ENCODE assay signal across 10 cellular contexts in the genomic region with DNA sequence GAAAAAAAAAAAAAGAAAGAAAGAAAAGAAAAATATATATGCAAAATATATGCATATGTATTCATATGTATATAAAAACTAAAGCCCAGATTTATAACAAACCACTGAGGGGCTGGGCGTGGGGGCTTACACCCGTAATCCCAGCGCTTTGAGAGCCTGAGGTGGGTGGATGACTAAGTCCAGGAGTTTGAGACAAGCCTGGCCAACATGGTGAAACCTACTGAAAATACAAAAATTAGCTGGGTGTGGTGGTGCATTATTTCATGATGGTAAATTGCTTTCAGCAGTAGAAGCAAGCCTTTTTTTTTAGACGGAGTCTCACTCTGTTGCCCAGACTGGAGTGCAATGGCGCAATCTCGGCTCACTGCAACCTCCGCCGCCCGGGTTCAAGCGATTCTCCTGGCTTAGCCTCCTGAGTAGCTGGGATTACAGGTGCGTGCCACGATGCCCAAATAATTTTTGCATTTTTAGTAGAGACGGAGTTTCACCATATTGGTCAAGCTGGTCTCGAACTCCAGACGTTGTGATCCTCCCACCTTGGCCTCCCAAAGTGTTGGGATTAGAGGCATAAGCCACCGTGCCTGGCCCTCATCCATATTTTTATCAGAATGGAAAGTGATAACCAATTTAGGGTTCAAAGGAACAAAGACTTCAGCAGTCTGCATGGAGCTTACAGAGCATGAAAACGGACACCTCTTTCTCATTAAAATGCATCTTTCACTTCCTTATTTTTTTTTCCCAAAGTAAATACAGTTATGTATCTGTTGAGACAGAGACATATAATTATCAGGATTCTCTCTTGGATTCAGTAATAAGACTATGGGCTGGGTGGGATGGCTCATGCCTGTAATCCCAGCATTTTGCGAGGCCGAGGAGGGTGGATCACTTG. TPM values are rescaled to one million over a fixed set of nuclear protein-coding genes. Genes with fewer than 3 reads are reported as not detected.
DNase-seq lines count a peak whose midpoint lies in the region; ATAC-seq and TF ChIP-seq lines count a peak whose summit lies in the region.
"Had no signal": no experiment of that assay in that cellular context is flagged by ENCODE, and none has a peak within 500 bp of the region (broad histone marks: within the 10 kb centered on the region; RNA-seq: fewer than 3 reads in every experiment).

No MANE protein-coding gene starts in this region.

- intact Hi-C loops in breast epithelium (cut with DNase I; ENCODE audit: low total_unique reads), result loop anchor here (5.0 kb wide), 1 partner anchor 738 kb away; no protein-coding TSS in a partner anchor

- no peak overlapping the region; the same call in 1 of the 2 replicates for H3K4me3 ChIP-seq in GM12864 (ENCODE audit: low read depth, low read length)
- H3K4me3 ChIP-seq in Karpas-422 (ENCODE audit: low read length), result peak overlapping the region; percentile 62
- H3K4me3 ChIP-seq in breast epithelium, result no peak overlapping the region

- no peak overlapping the region for H3K27ac ChIP-seq in Karpas-422 (ENCODE audit: low read length)
- no peak overlapping the region for H3K27ac ChIP-seq in breast epithelium

- H2AFZ ChIP-seq in Karpas-422 (ENCODE audit: low read length), result peak overlapping the region; percentile 94

- peak overlapping the region; percentile 47 for H3K9ac ChIP-seq in Karpas-422 (ENCODE audit: low read length)

- H3K27me3 ChIP-seq in Karpas-422 (ENCODE audit: low read length) (no peaks in the 10 kb centered on the region), breast epithelium (no peaks in the 10 kb centered on the region)

- H3K4me1 ChIP-seq in Karpas-422 (ENCODE audit: low read length) (peaks cover 22% of the 10 kb centered on the region), breast epithelium (no peaks in the 10 kb centered on the region)

- H3K36me3 ChIP-seq in Karpas-422 (ENCODE audit: insufficient read depth, low read length) (no peaks in the 10 kb centered on the region), breast epithelium (no peaks in the 10 kb centered on the region)

- H3K4me2 ChIP-seq in Karpas-422 (ENCODE audit: low read depth, low read length, poor library complexity, severe bottlenecking), result peak overlapping the region; percentile 74

- no peak for TF ChIP-seq POLR2A in breast epithelium (IDR thresholded peaks at IDR 0.05)

- no peaks in the 10 kb centered on the region for H3K9me2 ChIP-seq in Karpas-422 (replicated peaks; ENCODE audit: insufficient read depth, low read length)

- H4K20me1 ChIP-seq in Karpas-422 (ENCODE audit: insufficient read depth, low read depth, low read length), result no peaks in the 10 kb centered on the region

- TF ChIP-seq CTCF in GM12864 (IDR thresholded peaks at IDR 0.05; ENCODE audit: low read depth, low read length, missing control alignments) (no peak), breast epithelium (IDR thresholded peaks at IDR 0.05) (no peak)

- ATAC-seq in GM19438 (IDR thresholded peaks at IDR 0.05; ENCODE audit: low read depth, unreplicated experiment) (peak; percentile 79), HG02885 (IDR thresholded peaks at IDR 0.05; ENCODE audit: poor library complexity, unreplicated experiment) (peak; percentile 82)
- ATAC-seq: HCT116 had no signal

- H3K9me3 ChIP-seq in Karpas-422 (ENCODE audit: low read length) (no peaks in the 10 kb centered on the region), breast epithelium (no peaks in the 10 kb centered on the region)

- no peaks in the 10 kb centered on the region for H3K79me2 ChIP-seq in Karpas-422 (ENCODE audit: low read length)

- DNase-seq in GM12864 (ENCODE audit: low read depth) (peak; percentile 15), Karpas-422 (peak; percentile 63), NCI-H2081 treated with DMSO at 0.1 percent for 48 hours (lab: John Stamatoyannopoulos, UW) (no peak), DMS153 treated with DMSO at 0.1 percent for 48 hours (lab: John Stamatoyannopoulos, UW; ENCODE audit: unreplicated experiment) (no peak), HuH-7.5 (ENCODE audit: low spot score) (no peak), breast epithelium (ENCODE audit: low spot score in 2 of 2) (no peak)
- DNase-seq: NCI-H748 treated with DMSO at 0.1 percent for 48 hours had no signal

RNA-seq across cellular contexts. Expression of gene MOB1B, which starts 27.7 kb away (rescaled TPM):
- total RNA-seq in Karpas-422 (2014; rRNA removed; shearing (Covaris generic); ENCODE audit: low replicate concordance), result 25.3 and 55.6 TPM in 2 replicates
- total RNA-seq in breast epithelium, result 10 to 100 TPM; 13.3 to 27.8 (median 15.1) TPM

RNA-seq across cellular contexts. Expression of gene GRSF1, which starts 34.8 kb away (rescaled TPM):
- total RNA-seq in Karpas-422 (2014; rRNA removed; shearing (Covaris generic); ENCODE audit: low replicate concordance), result 47.0 and 89.6 TPM in 2 replicates
- total RNA-seq in breast epithelium, result 10 to 100 TPM; 37.0 to 56.8 (median 55.0) TPM

Comparison
In these comparisons a context has a peak if more than half of its experiments do, and no peak if none do; other contexts are left out.
1. DNase-seq: peak in GM12864 (single experiment) and Karpas-422 (single experiment); none in NCI-H2081 treated with DMSO at 0.1 percent for 48 hours (single experiment), DMS153 treated with DMSO at 0.1 percent for 48 hours (single experiment), HuH-7.5 (single experiment) and breast epithelium (0 of 2).